ENCODE assay signal across 16 cellular contexts in genomic region chr6:118645395-118645794, GRCh38.
"Had no signal": no experiment of that assay in that cellular context is flagged by ENCODE, and none has a peak within 500 bp of the region (broad histone marks: within the 10 kb centered on the region; RNA-seq: fewer than 3 reads in every experiment).

No MANE protein-coding gene starts in this region.

- H3K9me3 ChIP-seq: gastroesophageal sphincter, lower lobe of right lung, sigmoid colon, suprapubic skin, upper lobe of right lung had no signal

- H3K4me3 ChIP-seq: gastroesophageal sphincter, lower lobe of right lung, sigmoid colon, suprapubic skin, upper lobe of right lung had no signal

- DNase-seq: activated CD4-positive, alpha-beta memory T cell treated with anti-CD3 and anti-CD28 coated beads for 36 hours; activated CD4-positive, CD25-positive, alpha-beta regulatory T cell treated with anti-CD3 and anti-CD28 coated beads, Interleukin-2, amount 50 U/mL, for 72 hours; activated gamma-delta T cell treated with Interleukin-2 at 50 U/mL for 16 hours; activated T-cell treated with anti-CD3 and anti-CD28 coated beads, Interleukin-2, amount 50 U/mL, for 48 hours; central memory CD4-positive, alpha-beta T cell; effector memory CD8-positive, alpha-beta T cell; lower lobe of right lung; naive B cell; sigmoid colon; stimulated activated CD4-positive, alpha-beta T cell treated with anti-CD3 and anti-CD28 coated beads, Interleukin-12 subunit alpha, Interleukin-12 subunit beta, amount 100 ng/mL, for 4 hours; stimulated activated naive CD8-positive, alpha-beta T cell treated with anti-CD3 and anti-CD28 coated beads, Interleukin-15, Interleukin-2, amounts not matched to agents 100 U/mL and 50 U/mL, for 24 hours; upper lobe of right lung had no signal

- H3K4me3 Mint-ChIP-seq: activated CD4-positive, alpha-beta memory T cell treated with anti-CD3 and anti-CD28 coated beads for 36 hours; dendritic cell treated with granulocyte-macrophage colony-stimulating factor and Interleukin-4, amounts not matched to agents 40 ng/mL and 50 ng/mL, for 4 days; effector memory CD8-positive, alpha-beta T cell had no signal

- H3K27ac Mint-ChIP-seq: activated CD4-positive, alpha-beta memory T cell treated with anti-CD3 and anti-CD28 coated beads for 36 hours; dendritic cell treated with granulocyte-macrophage colony-stimulating factor and Interleukin-4, amounts not matched to agents 40 ng/mL and 50 ng/mL, for 4 days; effector memory CD8-positive, alpha-beta T cell had no signal

- H3K27me3 ChIP-seq: gastroesophageal sphincter, sigmoid colon, suprapubic skin, upper lobe of right lung had no signal

- H3K36me3 Mint-ChIP-seq: activated CD4-positive, alpha-beta memory T cell treated with anti-CD3 and anti-CD28 coated beads for 36 hours; naive B cell had no signal

- H3K9me3 Mint-ChIP-seq: activated CD4-positive, alpha-beta memory T cell treated with anti-CD3 and anti-CD28 coated beads for 36 hours; dendritic cell treated with granulocyte-macrophage colony-stimulating factor and Interleukin-4, amounts not matched to agents 40 ng/mL and 50 ng/mL, for 4 days; effector memory CD8-positive, alpha-beta T cell; naive B cell had no signal

- H3K27me3 Mint-ChIP-seq: activated CD4-positive, alpha-beta memory T cell treated with anti-CD3 and anti-CD28 coated beads for 36 hours; dendritic cell treated with granulocyte-macrophage colony-stimulating factor and Interleukin-4, amounts not matched to agents 40 ng/mL and 50 ng/mL, for 4 days; effector memory CD8-positive, alpha-beta T cell; naive B cell had no signal

- H3K27ac ChIP-seq: epithelial cell of prostate, gastroesophageal sphincter, lower lobe of right lung, sigmoid colon, suprapubic skin, upper lobe of right lung had no signal

- ATAC-seq: effector memory CD8-positive, alpha-beta T cell; gastroesophageal sphincter; stimulated activated naive CD8-positive, alpha-beta T cell treated with anti-CD3 and anti-CD28 coated beads, Interleukin-15, Interleukin-2, amounts not matched to agents 100 U/mL and 50 U/mL, for 24 hours; upper lobe of right lung had no signal

- H3K36me3 ChIP-seq: gastroesophageal sphincter, lower lobe of right lung, sigmoid colon, suprapubic skin, upper lobe of right lung had no signal
